ENCODE assay signal across 31 cellular contexts in the genomic region with DNA sequence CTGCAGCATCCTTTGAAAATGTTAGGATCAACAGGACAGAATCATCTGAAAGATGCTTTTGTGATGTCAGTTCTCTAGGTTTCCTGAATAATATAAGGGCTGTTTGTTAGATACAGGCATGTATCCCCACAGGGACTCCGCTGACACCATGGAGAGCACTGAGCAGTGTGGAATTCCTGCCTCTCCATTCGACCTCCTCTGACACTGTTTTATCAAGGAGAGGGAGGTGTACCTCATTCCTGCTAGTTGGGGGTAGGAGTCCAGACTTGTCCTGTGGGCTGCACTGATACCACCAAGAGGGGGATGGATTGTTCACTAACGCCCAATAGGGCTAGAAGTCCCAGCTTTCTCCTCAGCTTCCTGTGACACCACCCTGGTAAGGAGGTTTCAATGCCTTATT.
"Had no signal": no experiment of that assay in that cellular context is flagged by ENCODE, and none has a peak within 500 bp of the region (broad histone marks: within the 10 kb centered on the region; RNA-seq: fewer than 3 reads in every experiment).

No MANE protein-coding gene starts in this region.

- H3K27me3 ChIP-seq: adrenal gland, body of pancreas, cardiac muscle cell, dorsolateral prefrontal cortex, esophagus squamous epithelium, gastrocnemius medialis, neural progenitor cell, stomach, thyroid gland, upper lobe of right lung had no signal

- H3K36me3 ChIP-seq: adrenal gland, cardiac muscle cell, esophagus squamous epithelium, gastrocnemius medialis, thyroid gland, upper lobe of right lung had no signal

- ATAC-seq: body of pancreas; gastrocnemius medialis; naive thymus-derived CD8-positive, alpha-beta T cell; psoas muscle; stimulated activated naive B cell treated with anti-CD40 and anti-IgM and Interleukin-4, amounts not matched to agents 10 μg/mL and 1 μg/mL and 100 μg/mL, for 72 hours; upper lobe of right lung had no signal

- H3K4me3 ChIP-seq: adrenal gland, body of pancreas, cardiac muscle cell, coronary artery, dorsolateral prefrontal cortex, esophagus squamous epithelium, gastrocnemius medialis, left ventricle myocardium inferior, neural progenitor cell, psoas muscle, smooth muscle cell, stomach, thyroid gland, upper lobe of right lung had no signal

- FAIRE-seq: islet of Langerhans had no signal

- DNase-seq: activated CD4-positive, alpha-beta T cell treated with anti-CD3 and anti-CD28 coated beads for 4 hours; activated CD4-positive, alpha-beta T cell treated with anti-CD3 and anti-CD28 coated beads, Interleukin-2, amount 50 U/mL, for 48 hours; activated CD8-positive, alpha-beta memory T cell treated with anti-CD3 and anti-CD28 coated beads for 24 hours; activated effector memory CD4-positive, alpha-beta T cell treated with anti-CD3 and anti-CD28 coated beads, Interleukin-2, amount 50 U/mL, for 16 hours; activated naive CD4-positive, alpha-beta T cell treated with anti-CD3 and anti-CD28 coated beads for 36 hours; activated naive CD8-positive, alpha-beta T cell treated with anti-CD3 and anti-CD28 coated beads for 36 hours; adrenal gland; aorta; body of pancreas; cerebellar nuclear complex; dorsolateral prefrontal cortex; effector memory CD4-positive, alpha-beta T cell; esophagus squamous epithelium; gastrocnemius medialis; glutamatergic neuron; left ventricle myocardium inferior; midbrain; naive thymus-derived CD8-positive, alpha-beta T cell; occipital lobe; psoas muscle; stimulated activated CD4-positive, alpha-beta T cell treated with anti-CD3 and anti-CD28 coated beads, Interleukin-15, amount 100 ng/mL, for 24 hours; stimulated activated CD4-positive, alpha-beta T cell treated with anti-CD3 and anti-CD28 coated beads, Interleukin-2, amount 100 ng/mL, for 24 hours; stimulated activated naive B cell treated with anti-CD40 and anti-IgM and Interleukin-4, amounts not matched to agents 10 μg/mL and 1 μg/mL and 100 μg/mL, for 72 hours; stomach; thyroid gland; upper lobe of right lung had no signal
